In the genomic region with DNA sequence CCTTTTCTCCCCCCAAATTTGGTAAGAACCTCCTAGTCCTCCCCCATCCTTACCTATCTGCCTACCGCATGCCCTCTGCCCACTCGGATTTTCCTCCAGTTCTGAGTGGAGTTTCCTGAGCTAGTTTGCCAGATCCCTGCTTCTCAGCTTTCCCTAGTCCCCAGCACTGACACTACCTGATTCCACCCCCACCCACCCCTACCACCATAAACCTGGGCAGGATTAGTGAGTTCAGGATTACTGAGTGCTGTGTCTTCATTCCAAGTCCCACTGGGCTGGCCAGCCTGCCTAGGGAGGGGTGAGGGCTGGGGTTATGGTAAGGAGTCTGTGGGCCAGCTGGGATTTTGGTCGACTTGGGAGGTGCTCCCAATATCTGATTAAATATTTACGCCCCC, we compare ENCODE assay signal across 13 cellular contexts. TPM values are rescaled to one million over a fixed set of nuclear protein-coding genes. Genes with fewer than 3 reads are reported as not detected.
DNase-seq lines count a peak whose midpoint lies in the region; TF ChIP-seq lines count a peak whose summit lies in the region.
"Had no signal": no experiment of that assay in that cellular context is flagged by ENCODE, and none has a peak within 500 bp of the region (broad histone marks: within the 10 kb centered on the region; RNA-seq: fewer than 3 reads in every experiment).

No MANE protein-coding gene starts in this region.

- H3K9me3 ChIP-seq in HEK293 (ENCODE audit: control insufficient read depth, insufficient read depth, low read depth, low read length) (no peaks in the 10 kb centered on the region), SK-N-MC (ENCODE audit: low read depth, low read length) (no peaks in the 10 kb centered on the region), esophagus (ENCODE audit: control insufficient read depth in 2 of 2, insufficient read depth in 1 of 2, low read depth in 1 of 2, low read length in 1 of 2) (peaks cover 0 to 3% of the 10 kb centered on the region in 2 donors)

- CTCF ChIA-PET in HEK293 (lab: Yijun Ruan, JAX), result interaction anchor here (0.7 kb wide), 1 partner anchor 1503 kb away, joined by 3 read pairs; no protein-coding TSS in a partner anchor

- no peak for TF ChIP-seq CTCF in HEK293 (tag by site-specific recombination; IDR thresholded peaks at IDR 0.05)

- no peak overlapping the region for H3K4me3 ChIP-seq in HEK293 (ENCODE audit: low read depth, low read length)
- H3K4me3 ChIP-seq in SK-N-MC, result no peak overlapping the region
- H3K4me3 ChIP-seq in esophagus (ENCODE audit: low read depth in 1 of 2, low read length in 2 of 2), result peak overlapping the region; percentile 83 to 89
- H3K4me3 ChIP-seq in skeletal muscle cell (ENCODE audit: low read depth, low read length), result peak overlapping the region; percentile 77

- peaks cover 11% of the 10 kb centered on the region for H3K4me1 ChIP-seq in HEK293 (ENCODE audit: control insufficient read depth, insufficient read depth, low read length)
- H3K4me1 ChIP-seq in esophagus (ENCODE audit: control insufficient read depth in 2 of 2, insufficient read depth in 2 of 2, low read length in 1 of 2), result peaks cover 6 to 10% of the 10 kb centered on the region in 2 donors

- no peak overlapping the region for H3K27ac ChIP-seq in HEK293 (ENCODE audit: extremely low read depth, low read depth, low read length)
- H3K27ac ChIP-seq in SK-N-MC, result peak overlapping the region; percentile 54
- peak overlapping the region; percentile 98 to 99 for H3K27ac ChIP-seq in esophagus (ENCODE audit: low read depth in 2 of 2, low read length in 1 of 2)

- H3K27me3 ChIP-seq in esophagus (ENCODE audit: control insufficient read depth in 1 of 2, insufficient read depth in 2 of 2, low read length in 2 of 2), result no peaks in the 10 kb centered on the region

- POLR2A ChIA-PET in HEK293 (lab: Yijun Ruan, JAX), result no interaction called here

- WGBS in esophagus, 2 donors, result 14 to 20% methylated on average over 4 of the region's 4 CpGs

- no peak overlapping the region for H3K9ac ChIP-seq in SK-N-MC (ENCODE audit: insufficient read length)

- DNase-seq in SK-N-MC (ENCODE audit: low read depth, low spot score), result no peak
- no peak for DNase-seq in skeletal muscle cell (ENCODE audit: low read depth)
- no peak for DNase-seq in DMS153 treated with DMSO at 0.1 percent for 48 hours (lab: John Stamatoyannopoulos, UW; ENCODE audit: unreplicated experiment)
- DNase-seq in A172 (ENCODE audit: low spot score), result no peak
- DNase-seq in kidney glomerular epithelial cell (lab: John Stamatoyannopoulos, UW), result no peak
- DNase-seq: activated naive CD4-positive, alpha-beta T cell treated with Interleukin-2 at 50 U/mL for 16 hours; effector memory CD4-positive, alpha-beta T cell; NCI-H446; nephron progenitor cell; Right ventricle myocardium superior; stimulated activated CD8-positive, alpha-beta memory T cell treated with anti-CD3 and anti-CD28 coated beads, Interleukin-4, amount 100 ng/mL, for 48 hours had no signal

- H3K36me3 ChIP-seq in HEK293 (ENCODE audit: control insufficient read depth in 2 of 2, insufficient read depth in 1 of 2, low read length in 2 of 2) (peaks cover 4 to 43% of the 10 kb centered on the region in 2 experiments; a peak in 2 of 3 replicates), SK-N-MC (ENCODE audit: insufficient read depth, low read length) (peaks cover 8% of the 10 kb centered on the region; the same call in 1 of the 2 replicates), esophagus (ENCODE audit: control insufficient read depth in 2 of 2, insufficient read depth in 2 of 2, low read length in 1 of 2) (peaks cover 0 to 49% of the 10 kb centered on the region in 2 donors)

TF ChIP-seq in HEK293, 187 proteins besides CTCF, POLR2A, EP300 and RAD21:
- no peak for TF ChIP-seq ZNF473 (tag by site-specific recombination; IDR thresholded peaks at IDR 0.05)
- TF ChIP-seq ZSCAN4 (tag by site-specific recombination; IDR thresholded peaks at IDR 0.05), result no peak
- no peak for TF ChIP-seq ZNF366 (tag by site-specific recombination; conservative IDR thresholded peaks at IDR 0.05)
- no peak for TF ChIP-seq ZNF280C (tag by site-specific recombination; IDR thresholded peaks at IDR 0.05)
- TF ChIP-seq OSR2 (tag by site-specific recombination; IDR thresholded peaks at IDR 0.05), result no peak
- peak; percentile 75 for TF ChIP-seq EGR2 (tag by site-specific recombination; IDR thresholded peaks at IDR 0.05; ENCODE audit: low read depth)
- TF ChIP-seq ZNF580 (tag by site-specific recombination; IDR thresholded peaks at IDR 0.05), result no peak
- peak; percentile 52 for TF ChIP-seq ZFHX2 (tag by site-specific recombination; conservative IDR thresholded peaks at IDR 0.05)

RNA-seq across cellular contexts. Expression of gene PITX1, which starts 3.9 kb away (rescaled TPM):
- polyA plus RNA-seq in esophagus, result 100 to 1,000 TPM; 485 to 519 TPM
- total RNA-seq in A172 (2014; rRNA removed; shearing (Covaris generic)), result 43.7 and 49.3 TPM in 2 replicates
- total RNA-seq: Right ventricle myocardium superior had no signal

Comparison
In these comparisons a context has a peak if more than half of its experiments do, and no peak if none do; other contexts are left out.
1. H3K4me3 ChIP-seq: peak in esophagus (2 of 2) and skeletal muscle cell (single experiment); none in HEK293 (single experiment) and SK-N-MC (single experiment).